25 cellular contexts compared by ENCODE assay signal in genomic region chr5:160045004-160045403, GRCh38. TPM values are rescaled to one million over a fixed set of nuclear protein-coding genes. Genes with fewer than 3 reads are reported as not detected.
A peak's percentile ranks its signal among the peaks of the same experiment; 100 is the strongest.
DNase-seq lines count a peak whose midpoint lies in the region; ATAC-seq and TF ChIP-seq lines count a peak whose summit lies in the region.
"Had no signal": no experiment of that assay in that cellular context is flagged by ENCODE, and none has a peak within 500 bp of the region (broad histone marks: within the 10 kb centered on the region; RNA-seq: fewer than 3 reads in every experiment).

No MANE protein-coding gene starts in this region.

- H3K36me3 ChIP-seq in ACC112 (ENCODE audit: insufficient read depth, low read length) (no peaks in the 10 kb centered on the region), HUES64 (ENCODE audit: insufficient read depth, low read length) (peaks cover 50% of the 10 kb centered on the region), iPS-18a (ENCODE audit: control insufficient read depth, low read depth, low read length) (peaks cover 13% of the 10 kb centered on the region), uterus (no peaks in the 10 kb centered on the region)

- H3K27ac Mint-ChIP-seq in brain, result peak overlapping the region; percentile 37 to 97 (median 88)
- H3K27ac Mint-ChIP-seq: activated CD4-positive, alpha-beta memory T cell treated with anti-CD3 and anti-CD28 coated beads, Interleukin-2, amount 10 ng/mL, durations not matched to agents 7 days and 5 days had no signal

- H3K9me3 ChIP-seq in HUES64 (ENCODE audit: insufficient read depth, low read depth, low read length) (no peaks in the 10 kb centered on the region), iPS-18a (ENCODE audit: control insufficient read depth, low read depth, low read length) (no peaks in the 10 kb centered on the region), uterus (no peaks in the 10 kb centered on the region)
- H3K9me3 ChIP-seq: gastrocnemius medialis, spleen, tibial nerve had no signal

- H3K9me3 Mint-ChIP-seq in brain, result no peaks in the 10 kb centered on the region
- H3K9me3 Mint-ChIP-seq: activated CD4-positive, alpha-beta memory T cell treated with anti-CD3 and anti-CD28 coated beads, Interleukin-2, amount 10 ng/mL, durations not matched to agents 7 days and 5 days; stimulated activated naive CD8-positive, alpha-beta T cell treated with anti-CD3 and anti-CD28 coated beads, Interleukin-15, Interleukin-2, amounts not matched to agents 100 ng/mL and 50 ng/mL, for 24 hours had no signal

- H2AFZ ChIP-seq in ACC112 (ENCODE audit: low read length, unreplicated experiment), result no peak overlapping the region

- H3K9ac ChIP-seq in HUES64 (ENCODE audit: low read depth, low read length) (no peak overlapping the region), iPS-18a (ENCODE audit: low read length) (peak overlapping the region; percentile 33)

- 29% methylated on average over 3 of the region's 3 CpGs for WGBS in HUES64

- H3K4me1 ChIP-seq in ACC112 (ENCODE audit: control insufficient read depth, insufficient read depth, low read length, unreplicated experiment) (peaks cover 12% of the 10 kb centered on the region), HUES64 (ENCODE audit: insufficient read depth, low read length) (peaks cover 38% of the 10 kb centered on the region), iPS-18a (ENCODE audit: control insufficient read depth, low read depth, low read length) (peaks cover 30% of the 10 kb centered on the region), uterus (no peaks in the 10 kb centered on the region)
- H3K4me1 ChIP-seq: gastrocnemius medialis, spleen, tibial nerve had no signal

- H3K4me3 ChIP-seq in ACC112 (ENCODE audit: low read depth, low read length), result no peak overlapping the region
- peak overlapping the region; percentile 23; the same call in 1 of the 2 replicates for H3K4me3 ChIP-seq in HUES64 (ENCODE audit: low read length)
- H3K4me3 ChIP-seq in iPS-18a (ENCODE audit: low read length), result peak overlapping the region; percentile 44
- no peak overlapping the region for H3K4me3 ChIP-seq in uterus
- H3K4me3 ChIP-seq: dorsolateral prefrontal cortex, gastrocnemius medialis, spleen, tibial nerve had no signal

- peaks cover 40% of the 10 kb centered on the region for H3K4me1 Mint-ChIP-seq in brain

- no peak for DNase-seq in uterus
- no peak for DNase-seq in HuH-7 (ENCODE audit: low spot score)
- DNase-seq: activated CD4-positive, alpha-beta memory T cell treated with anti-CD3 and anti-CD28 coated beads, Interleukin-2, amount 10 ng/mL, durations not matched to agents 7 days and 5 days; activated effector memory CD4-positive, alpha-beta T cell treated with anti-CD3 and anti-CD28 coated beads, Interleukin-2, amount 50 U/mL, for 16 hours; activated T-cell treated with anti-CD3 and anti-CD28 coated beads for 4 hours; C1 segment of cervical spinal cord; dorsolateral prefrontal cortex; gastrocnemius medialis; Kasumi-1; kidney glomerular epithelial cell; NCI-H1092 treated with DMSO at 0.1 percent for 48 hours; NCI-H2029; NCI-H226; nucleus accumbens; spleen had no signal

- ATAC-seq in GM18498 (IDR thresholded peaks at IDR 0.05; ENCODE audit: unreplicated experiment) (no peak), HG03135 (IDR thresholded peaks at IDR 0.05; ENCODE audit: unreplicated experiment) (no peak)
- ATAC-seq: activated CD4-positive, CD25-positive, alpha-beta regulatory T cell treated with anti-CD3 and anti-CD28 coated beads, Interleukin-2, amount 50 U/mL, for 24 hours; gastrocnemius medialis; HCT116 had no signal

- H3K27me3 Mint-ChIP-seq in brain, result peaks cover 2% of the 10 kb centered on the region
- H3K27me3 Mint-ChIP-seq: activated CD4-positive, alpha-beta memory T cell treated with anti-CD3 and anti-CD28 coated beads, Interleukin-2, amount 10 ng/mL, durations not matched to agents 7 days and 5 days; stimulated activated naive CD8-positive, alpha-beta T cell treated with anti-CD3 and anti-CD28 coated beads, Interleukin-15, Interleukin-2, amounts not matched to agents 100 ng/mL and 50 ng/mL, for 24 hours had no signal

- TF ChIP-seq POLR2A in uterus (IDR thresholded peaks at IDR 0.05), result no peak

- peak overlapping the region in 4 of 5 experiments; percentile 14 to 60 (median 28) for H3K4me3 Mint-ChIP-seq in brain
- H3K4me3 Mint-ChIP-seq: activated CD4-positive, alpha-beta memory T cell treated with anti-CD3 and anti-CD28 coated beads, Interleukin-2, amount 10 ng/mL, durations not matched to agents 7 days and 5 days; stimulated activated naive CD8-positive, alpha-beta T cell treated with anti-CD3 and anti-CD28 coated beads, Interleukin-15, Interleukin-2, amounts not matched to agents 100 ng/mL and 50 ng/mL, for 24 hours had no signal

- H3K27ac ChIP-seq in ACC112 (ENCODE audit: low read depth, low read length) (peak overlapping the region; percentile 36), HUES64 (ENCODE audit: low read depth, low read length) (peak overlapping the region; percentile 99), iPS-18a (ENCODE audit: low read length) (peak overlapping the region; percentile 79), uterus (no peak overlapping the region)
- H3K27ac ChIP-seq: gastrocnemius medialis, spleen, tibial nerve had no signal

- no peaks in the 10 kb centered on the region for H3K79me2 ChIP-seq in ACC112 (ENCODE audit: control insufficient read depth, insufficient read depth, low read length, unreplicated experiment)

- H3K27me3 ChIP-seq in ACC112 (ENCODE audit: insufficient read depth, low read length), result no peaks in the 10 kb centered on the region
- no peaks in the 10 kb centered on the region for H3K27me3 ChIP-seq in HUES64 (ENCODE audit: insufficient read depth, low read length)
- H3K27me3 ChIP-seq in iPS-18a (ENCODE audit: control insufficient read depth, insufficient read depth, low read length), result no peaks in the 10 kb centered on the region
- no peaks in the 10 kb centered on the region for H3K27me3 ChIP-seq in uterus
- H3K27me3 ChIP-seq: dorsolateral prefrontal cortex, gastrocnemius medialis, spleen, tibial nerve had no signal

- intact Hi-C loops in uterus (cut with DNase I; ENCODE audit: low total_unique reads), result no loop called here

- H3K36me3 Mint-ChIP-seq in brain, result peaks cover 80% of the 10 kb centered on the region

- no peak for TF ChIP-seq CTCF in brain (conservative IDR thresholded peaks at IDR 0.05)
- no peak for TF ChIP-seq CTCF in uterus (IDR thresholded peaks at IDR 0.05)

RNA-seq across cellular contexts. Expression of gene TTC1, which starts 36.1 kb away (rescaled TPM):
- polyA plus RNA-seq in HUES64 (2013, experiment 1 of 2), result 65.2 TPM
- 66.1 TPM for polyA plus RNA-seq in HUES64 (2013, experiment 2 of 2)
- 73.0 TPM for polyA plus RNA-seq in brain (ENCODE audit: insufficient read depth, low read depth, low replicate concordance)
- 10 to 100 TPM in 3 of 4 donors, 1 to 10 TPM in 1; 9.7 to 43.5 (median 41.1) TPM for total RNA-seq in uterus

Comparison
In these comparisons a context has a peak if more than half of its experiments do, and no peak if none do; other contexts are left out.
1. H3K27ac ChIP-seq: peak in ACC112 (single experiment), HUES64 (single experiment) and iPS-18a (single experiment); none in uterus (0 of 2).
2. H3K4me3 ChIP-seq: peak in HUES64 (single experiment) and iPS-18a (single experiment); none in ACC112 (single experiment) and uterus (0 of 2).